ENCODE assay signal across 8 cellular contexts in genomic region chr20:433300-433975, GRCh38. TPM values are rescaled to one million over a fixed set of nuclear protein-coding genes. Genes with fewer than 3 reads are reported as not detected.
DNase-seq lines count a peak whose midpoint lies in the region; ATAC-seq and TF ChIP-seq lines count a peak whose summit lies in the region.

No MANE protein-coding gene starts in this region.

- peak; percentile 34 for DNase-seq in RKO (ENCODE audit: low spot score)
- DNase-seq in adrenal gland, result peak in 4 of 7 donors; percentile 28 to 55 (median 42)
- DNase-seq in stimulated activated CD4-positive, alpha-beta T cell treated with anti-CD3 and anti-CD28 coated beads, Interleukin-1b, Interleukin-23, amount 100 ng/mL, for 4 hours (ENCODE audit: low read depth in 2 of 2), result peak; percentile 33 to 72
- no peak for DNase-seq in inferior parietal cortex (ENCODE audit: extremely low spot score)
- DNase-seq in hepatocyte (ENCODE audit: low spot score), result no peak
- no peak for DNase-seq in NCI-H2081 (lab: John Stamatoyannopoulos, UW)

- intact Hi-C loops in adrenal gland (cut with DNase I), result loop anchor here in 1 of 2 donors (5.0 kb wide), 1 partner anchor 71 kb away; no protein-coding TSS in a partner anchor

- no peaks in the 10 kb centered on the region for H3K9me2 ChIP-seq in hepatocyte (replicated peaks; ENCODE audit: insufficient read depth)

- TF ChIP-seq CTCF in adrenal gland (IDR thresholded peaks at IDR 0.05), result no peak
- TF ChIP-seq CTCF in hepatocyte (IDR thresholded peaks at IDR 0.05; ENCODE audit: poor library complexity), result no peak

- no peak for TF ChIP-seq POLR2A in adrenal gland (IDR thresholded peaks at IDR 0.05)

- H2AFZ ChIP-seq in hepatocyte, result no peak overlapping the region

- WGBS in adrenal gland, 4 donors, result 71 to 83% (median 76%) methylated on average over 9 to 12 of the region's 12 CpGs
- 88% methylated on average over 12 of the region's 12 CpGs for WGBS in hepatocyte (ENCODE audit: low lambda C conversion rate, missing lambda C conversion rate)

- no peaks in the 10 kb centered on the region for H4K20me1 ChIP-seq in hepatocyte (ENCODE audit: insufficient read depth, poor library complexity, severe bottlenecking)

- H3K9me3 ChIP-seq in adrenal gland (replicated peaks in 1 of 3) (no peaks in the 10 kb centered on the region), hepatocyte (ENCODE audit: low read depth) (no peaks in the 10 kb centered on the region)

- peaks cover 0 to 71% of the 10 kb centered on the region in 2 donors for H3K36me3 ChIP-seq in adrenal gland (replicated peaks in 1 of 2)
- no peaks in the 10 kb centered on the region for H3K36me3 ChIP-seq in hepatocyte (replicated peaks; ENCODE audit: insufficient read depth, low read depth)

- H3K27ac ChIP-seq in adrenal gland (peak overlapping the region in 2 of 5 donors; percentile 5 to 63), hepatocyte (no peak overlapping the region)

- H3K79me2 ChIP-seq in hepatocyte, result no peaks in the 10 kb centered on the region

- no peaks in the 10 kb centered on the region for H3K27me3 ChIP-seq in adrenal gland
- no peaks in the 10 kb centered on the region for H3K27me3 ChIP-seq in hepatocyte

- H3K4me2 ChIP-seq in hepatocyte, result no peak overlapping the region

- H3K4me1 ChIP-seq in adrenal gland (replicated peaks in 1 of 2) (peaks cover 0 to 36% of the 10 kb centered on the region in 2 donors), hepatocyte (ENCODE audit: insufficient read depth) (no peaks in the 10 kb centered on the region)

- ATAC-seq in GM18498 (IDR thresholded peaks at IDR 0.05; ENCODE audit: unreplicated experiment) (peak; percentile 75), HG02588 (IDR thresholded peaks at IDR 0.05; ENCODE audit: unreplicated experiment) (peak; percentile 86)

- H3K4me3 ChIP-seq in adrenal gland (no peak overlapping the region), hepatocyte (no peak overlapping the region)

RNA-seq across cellular contexts. Expression of gene RBCK1, which starts 25.3 kb away (rescaled TPM):
- total RNA-seq in adrenal gland, result 100 to 1,000 TPM in 6 of 8 donors, 10 to 100 TPM in 2; 79.4 to 163 (median 128) TPM
- 100 to 1,000 TPM in 2 of 3 donors, 10 to 100 TPM in 1; 82.9 to 339 (median 253) TPM for polyA plus RNA-seq in adrenal gland
- 56.8 and 76.4 TPM in 2 replicates for total RNA-seq in hepatocyte
- 80.8 and 90.1 TPM in 2 replicates for polyA plus RNA-seq in hepatocyte

RNA-seq across cellular contexts. Expression of gene TBC1D20, which starts 28.9 kb away (rescaled TPM):
- 10 to 100 TPM; 37.5 to 53.6 (median 47.7) TPM for total RNA-seq in adrenal gland
- polyA plus RNA-seq in adrenal gland, result 10 to 100 TPM; 23.8 to 38.5 (median 38.2) TPM
- 29.3 and 32.8 TPM in 2 replicates for total RNA-seq in hepatocyte
- 33.9 and 35.8 TPM in 2 replicates for polyA plus RNA-seq in hepatocyte

RNA-seq across cellular contexts. Expression of gene TRIB3, which starts 52.9 kb away (rescaled TPM):
- total RNA-seq in adrenal gland (10 to 100 TPM in 4 of 8 donors, 1 to 10 TPM in 4; 6.4 to 39.7 (median 11.0) TPM), hepatocyte (39.2 and 47.5 TPM in 2 replicates)
- polyA plus RNA-seq in adrenal gland (10 to 100 TPM in 1 of 3 donors, 1 to 10 TPM in 2; 4.3 to 10.8 (median 5.3) TPM), hepatocyte (43.7 and 45.9 TPM in 2 replicates)

Comparison
In these comparisons a context has a peak if more than half of its experiments do, and no peak if none do; other contexts are left out.
1. DNase-seq: peak in RKO (single experiment), adrenal gland (4 of 7) and stimulated activated CD4-positive, alpha-beta T cell treated with anti-CD3 and anti-CD28 coated beads, Interleukin-1b, Interleukin-23, amount 100 ng/mL, for 4 hours (2 of 2); none in inferior parietal cortex (single experiment), hepatocyte (single experiment) and NCI-H2081 (0 of 2).